Comparison of ENCODE assay signal across 32 cellular contexts in genomic region chr2:240670402-240670801, GRCh38. TPM values are rescaled to one million over a fixed set of nuclear protein-coding genes. Genes with fewer than 3 reads are reported as not detected.
"Had no signal": no experiment of that assay in that cellular context is flagged by ENCODE, and none has a peak within 500 bp of the region (broad histone marks: within the 10 kb centered on the region; RNA-seq: fewer than 3 reads in every experiment).

No MANE protein-coding gene starts in this region.

- H3K36me3 Mint-ChIP-seq: activated CD4-positive, alpha-beta memory T cell treated with anti-CD3 and anti-CD28 coated beads for 36 hours; activated naive CD4-positive, alpha-beta T cell treated with anti-CD3 and anti-CD28 coated beads, Interleukin-2, amount 10 ng/mL, durations not matched to agents 7 days and 5 days; activated naive CD4-positive, alpha-beta T cell treated with anti-CD3 and anti-CD28 coated beads, Interleukin-2, amount 50 U/mL, for 72 hours; activated naive CD8-positive, alpha-beta T cell treated with anti-CD3 and anti-CD28 coated beads, Interleukin-2, amount 10 ng/mL, durations not matched to agents 7 days and 5 days; brain had no signal

- H3K27me3 ChIP-seq: ascending aorta had no signal

- H3K4me3 ChIP-seq: ascending aorta, breast epithelium, cardiac muscle cell, colonic mucosa, gastroesophageal sphincter had no signal

- H3K27ac ChIP-seq: ascending aorta, breast epithelium, cardiac muscle cell, colonic mucosa, gastroesophageal sphincter had no signal

- H3K9me3 ChIP-seq: ascending aorta, breast epithelium, colonic mucosa had no signal

- H3K36me3 ChIP-seq: ascending aorta, breast epithelium, cardiac muscle cell, colonic mucosa, gastroesophageal sphincter had no signal

- H3K4me1 ChIP-seq: ascending aorta, breast epithelium, colonic mucosa had no signal

- H3K4me1 Mint-ChIP-seq: activated CD4-positive, alpha-beta T cell treated with anti-CD3 and anti-CD28 coated beads for 36 hours; activated CD4-positive, alpha-beta T cell treated with anti-CD3 and anti-CD28 coated beads, Interleukin-2, amount 10 ng/mL, durations not matched to agents 24 days and 14 days; activated naive CD4-positive, alpha-beta T cell treated with anti-CD3 and anti-CD28 coated beads, Interleukin-2, amount 10 ng/mL, durations not matched to agents 7 days and 5 days; activated T-helper 17 cell treated with anti-CD3 and anti-CD28 coated beads, Interleukin-2, amount 50 U/mL, for 72 hours had no signal

- DNase-seq: activated CD4-positive, alpha-beta memory T cell treated with anti-CD3 and anti-CD28 coated beads for 36 hours; activated CD4-positive, alpha-beta T cell treated with anti-CD3 and anti-CD28 coated beads for 36 hours; activated CD4-positive, alpha-beta T cell treated with anti-CD3 and anti-CD28 coated beads, Interleukin-2, amount 10 ng/mL, durations not matched to agents 24 days and 14 days; activated CD4-positive, CD25-positive, alpha-beta regulatory T cell; activated CD4-positive, CD25-positive, alpha-beta regulatory T cell treated with anti-CD3 and anti-CD28 coated beads, Interleukin-2, amount 50 U/mL, for 72 hours; activated CD8-positive, alpha-beta T cell treated with anti-CD3 and anti-CD28 coated beads, Interleukin-2, amount 10 ng/mL, durations not matched to agents 7 days and 5 days; activated effector memory CD4-positive, alpha-beta T cell treated with anti-CD3 and anti-CD28 coated beads, Interleukin-2, amount 50 U/mL, for 16 hours; activated naive CD4-positive, alpha-beta T cell treated with anti-CD3 and anti-CD28 coated beads, Interleukin-2, amount 10 ng/mL, durations not matched to agents 7 days and 5 days; activated naive CD8-positive, alpha-beta T cell treated with anti-CD3 and anti-CD28 coated beads, Interleukin-2, amount 10 ng/mL, durations not matched to agents 7 days and 5 days; activated T-cell treated with anti-CD3 and anti-CD28 coated beads, Interleukin-2, amount 50 U/mL, for 4 hours; central memory CD4-positive, alpha-beta T cell; cerebellar nuclear complex; colonic mucosa; effector CD8-positive, alpha-beta T cell; foreskin melanocyte; T-helper 1 cell; T-helper 17 cell; T1000 had no signal

- H3K9me3 Mint-ChIP-seq: activated CD4-positive, alpha-beta T cell treated with anti-CD3 and anti-CD28 coated beads, Interleukin-2, amount 10 ng/mL, durations not matched to agents 24 days and 14 days; activated naive CD4-positive, alpha-beta T cell treated with anti-CD3 and anti-CD28 coated beads, Interleukin-2, amount 10 ng/mL, durations not matched to agents 7 days and 5 days; activated naive CD8-positive, alpha-beta T cell treated with anti-CD3 and anti-CD28 coated beads, Interleukin-2, amount 10 ng/mL, durations not matched to agents 7 days and 5 days; activated T-helper 17 cell treated with anti-CD3 and anti-CD28 coated beads, Interleukin-2, amount 50 U/mL, for 72 hours; T-helper 2 cell treated with Interferon-gamma antibody and Interleukin-4, amounts not matched to agents 5 μg/mL and 100 μg/mL, for 36 hours had no signal

- H3K27ac Mint-ChIP-seq: activated CD4-positive, alpha-beta memory T cell treated with anti-CD3 and anti-CD28 coated beads for 36 hours; activated CD4-positive, alpha-beta T cell treated with anti-CD3 and anti-CD28 coated beads for 36 hours; activated CD4-positive, alpha-beta T cell treated with anti-CD3 and anti-CD28 coated beads, Interleukin-2, amount 10 ng/mL, durations not matched to agents 24 days and 14 days; activated CD8-positive, alpha-beta T cell treated with anti-CD3 and anti-CD28 coated beads, Interleukin-2, amount 10 ng/mL, durations not matched to agents 7 days and 5 days; activated naive CD4-positive, alpha-beta T cell treated with anti-CD3 and anti-CD28 coated beads, Interleukin-2, amount 10 ng/mL, durations not matched to agents 7 days and 5 days; activated naive CD4-positive, alpha-beta T cell treated with anti-CD3 and anti-CD28 coated beads, Interleukin-2, amount 50 U/mL, for 72 hours; activated naive CD8-positive, alpha-beta T cell treated with anti-CD3 and anti-CD28 coated beads, Interleukin-2, amount 10 ng/mL, durations not matched to agents 7 days and 5 days; activated T-helper 17 cell treated with anti-CD3 and anti-CD28 coated beads, Interleukin-2, amount 50 U/mL, for 72 hours; brain; T-helper 17 cell; T-helper 2 cell treated with Interferon-gamma antibody and Interleukin-4, amounts not matched to agents 5 μg/mL and 100 μg/mL, for 36 hours had no signal

- H3K4me3 Mint-ChIP-seq: activated CD4-positive, alpha-beta memory T cell treated with anti-CD3 and anti-CD28 coated beads for 36 hours; activated CD4-positive, alpha-beta T cell treated with anti-CD3 and anti-CD28 coated beads for 36 hours; activated CD4-positive, alpha-beta T cell treated with anti-CD3 and anti-CD28 coated beads, Interleukin-2, amount 10 ng/mL, durations not matched to agents 24 days and 14 days; activated CD8-positive, alpha-beta T cell treated with anti-CD3 and anti-CD28 coated beads, Interleukin-2, amount 10 ng/mL, durations not matched to agents 7 days and 5 days; activated naive CD4-positive, alpha-beta T cell treated with anti-CD3 and anti-CD28 coated beads, Interleukin-2, amount 10 ng/mL, durations not matched to agents 7 days and 5 days; activated naive CD8-positive, alpha-beta T cell treated with anti-CD3 and anti-CD28 coated beads, Interleukin-2, amount 10 ng/mL, durations not matched to agents 7 days and 5 days; activated T-cell treated with anti-CD3 and anti-CD28 coated beads, Interleukin-2, amount 50 U/mL, for 4 hours; activated T-helper 17 cell treated with anti-CD3 and anti-CD28 coated beads, Interleukin-2, amount 50 U/mL, for 72 hours; brain; T-helper 17 cell; T-helper 2 cell treated with Interferon-gamma antibody and Interleukin-4, amounts not matched to agents 5 μg/mL and 100 μg/mL, for 36 hours had no signal

RNA-seq across cellular contexts. Expression of gene AQP12B, which starts 12.3 kb away (rescaled TPM):
- total RNA-seq: activated CD4-positive, alpha-beta memory T cell treated with anti-CD3 and anti-CD28 coated beads for 36 hours; activated CD4-positive, alpha-beta T cell treated with anti-CD3 and anti-CD28 coated beads for 36 hours; activated CD4-positive, alpha-beta T cell treated with anti-CD3 and anti-CD28 coated beads, Interleukin-2, amount 10 ng/mL, durations not matched to agents 24 days and 14 days; activated CD8-positive, alpha-beta T cell treated with anti-CD3 and anti-CD28 coated beads, Interleukin-2, amount 10 ng/mL, durations not matched to agents 7 days and 5 days; activated naive CD4-positive, alpha-beta T cell treated with anti-CD3 and anti-CD28 coated beads, Interleukin-2, amount 50 U/mL, for 72 hours; activated naive CD8-positive, alpha-beta T cell treated with anti-CD3 and anti-CD28 coated beads, Interleukin-2, amount 10 ng/mL, durations not matched to agents 7 days and 5 days; activated T-cell treated with anti-CD3 and anti-CD28 coated beads, Interleukin-2, amount 50 U/mL, for 4 hours; activated T-helper 17 cell treated with anti-CD3 and anti-CD28 coated beads, Interleukin-2, amount 50 U/mL, for 72 hours; ascending aorta; breast epithelium; cardiac muscle cell; dermis microvascular lymphatic vessel endothelial cell; epithelial cell of proximal tubule; esophagus mucosa; fibroblast of lung; fibroblast of villous mesenchyme; gastroesophageal sphincter; glomerular endothelial cell; T-helper 17 cell had no signal
- polyA plus RNA-seq: cardiac muscle cell, fibroblast of lung had no signal

RNA-seq across cellular contexts. Expression of gene AQP12A, which starts 21.3 kb away (rescaled TPM):
- total RNA-seq: activated CD4-positive, alpha-beta memory T cell treated with anti-CD3 and anti-CD28 coated beads for 36 hours; activated CD4-positive, alpha-beta T cell treated with anti-CD3 and anti-CD28 coated beads for 36 hours; activated CD4-positive, alpha-beta T cell treated with anti-CD3 and anti-CD28 coated beads, Interleukin-2, amount 10 ng/mL, durations not matched to agents 24 days and 14 days; activated CD8-positive, alpha-beta T cell treated with anti-CD3 and anti-CD28 coated beads, Interleukin-2, amount 10 ng/mL, durations not matched to agents 7 days and 5 days; activated naive CD4-positive, alpha-beta T cell treated with anti-CD3 and anti-CD28 coated beads, Interleukin-2, amount 50 U/mL, for 72 hours; activated naive CD8-positive, alpha-beta T cell treated with anti-CD3 and anti-CD28 coated beads, Interleukin-2, amount 10 ng/mL, durations not matched to agents 7 days and 5 days; activated T-cell treated with anti-CD3 and anti-CD28 coated beads, Interleukin-2, amount 50 U/mL, for 4 hours; activated T-helper 17 cell treated with anti-CD3 and anti-CD28 coated beads, Interleukin-2, amount 50 U/mL, for 72 hours; ascending aorta; breast epithelium; cardiac muscle cell; dermis microvascular lymphatic vessel endothelial cell; epithelial cell of proximal tubule; esophagus mucosa; fibroblast of lung; fibroblast of villous mesenchyme; gastroesophageal sphincter; glomerular endothelial cell; T-helper 17 cell had no signal
- polyA plus RNA-seq: cardiac muscle cell, fibroblast of lung had no signal

RNA-seq across cellular contexts. Expression of gene GPR35, which starts 45.1 kb away (rescaled TPM):
- total RNA-seq: ascending aorta, epithelial cell of proximal tubule had no signal
- polyA plus RNA-seq: fibroblast of lung had no signal
